In the genomic region with DNA sequence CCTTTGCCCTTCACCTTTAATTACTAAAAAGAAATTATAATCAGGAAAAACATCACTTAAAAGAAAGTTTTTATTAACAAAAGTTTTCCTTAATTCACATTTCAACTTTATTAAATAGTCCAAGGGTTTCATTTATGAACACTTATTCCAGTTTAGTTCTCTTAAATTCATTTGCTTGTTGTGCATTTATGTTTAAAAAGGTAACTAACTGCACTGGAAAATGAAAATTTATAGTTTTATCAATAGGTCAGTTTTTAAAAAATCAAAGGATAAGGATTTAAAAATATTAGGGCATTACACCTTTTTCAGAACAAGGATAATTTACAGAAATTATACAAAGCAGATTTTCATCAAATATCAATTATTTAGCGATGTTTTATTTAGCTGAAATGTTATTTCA, we compare ENCODE assay signal across 1 cellular context.
TF ChIP-seq lines count a peak whose summit lies in the region.

No MANE protein-coding gene starts in this region.

TF ChIP-seq in HepG2, 621 proteins besides CTCF, POLR2A, EP300 and RAD21:
- peak; percentile 95 for TF ChIP-seq CBX2 (IDR thresholded peaks at IDR 0.05; ENCODE audit: low read depth, low read length)
- TF ChIP-seq CBX2 (CRISPR knock-in tag; IDR thresholded peaks at IDR 0.05; ENCODE audit: low read depth), result no peak
- TF ChIP-seq ZNF282 (IDR thresholded peaks at IDR 0.05; ENCODE audit: partially characterized antibody), result no peak
TF ChIP-seq in HepG2: peak in this region for 1.
